ENCODE assay signal across 19 cellular contexts in genomic region chr1:15543589-15544568, GRCh38. TPM values are rescaled to one million over a fixed set of nuclear protein-coding genes. Genes with fewer than 3 reads are reported as not detected.
DNase-seq lines count a peak whose midpoint lies in the region; ATAC-seq and TF ChIP-seq lines count a peak whose summit lies in the region.
"Had no signal": no experiment of that assay in that cellular context is flagged by ENCODE, and none has a peak within 500 bp of the region (broad histone marks: within the 10 kb centered on the region; RNA-seq: fewer than 3 reads in every experiment).

No MANE protein-coding gene starts in this region.

- peaks cover 12% of the 10 kb centered on the region for H3K4me1 ChIP-seq in adipocyte (ENCODE audit: control insufficient read depth, insufficient read depth, low read length)
- H3K4me1 ChIP-seq: lower lobe of right lung had no signal

- CTCF ChIA-PET in activated CD4-positive, alpha-beta T cell treated with anti-CD3 and anti-CD28 coated beads for 36 hours (lab: Charles Lee), result interaction anchor here (1.4 kb wide), 1 partner anchor 9 kb away, joined by 3 read pairs; no protein-coding TSS in a partner anchor

- POLR2A ChIA-PET in activated CD4-positive, alpha-beta T cell treated with anti-CD3 and anti-CD28 coated beads for 36 hours (lab: Charles Lee), result no interaction called here

- no peaks in the 10 kb centered on the region for H3K27me3 Mint-ChIP-seq in activated CD4-positive, alpha-beta T cell treated with anti-CD3 and anti-CD28 coated beads for 36 hours
- no peaks in the 10 kb centered on the region for H3K27me3 Mint-ChIP-seq in activated CD4-positive, alpha-beta T cell treated with anti-CD3 and anti-CD28 coated beads, Interleukin-2, amount 10 ng/mL, durations not matched to agents 24 days and 14 days
- H3K27me3 Mint-ChIP-seq: dendritic cell treated with granulocyte-macrophage colony-stimulating factor and Interleukin-4, amounts not matched to agents 40 ng/mL and 50 ng/mL, for 4 days; naive thymus-derived CD8-positive, alpha-beta T cell; T-cell had no signal

- H3K36me3 Mint-ChIP-seq in activated CD4-positive, alpha-beta T cell treated with anti-CD3 and anti-CD28 coated beads for 36 hours (ENCODE audit: low read depth), result peaks cover 32% of the 10 kb centered on the region
- peaks cover 39% of the 10 kb centered on the region for H3K36me3 Mint-ChIP-seq in activated CD4-positive, alpha-beta T cell treated with anti-CD3 and anti-CD28 coated beads, Interleukin-2, amount 10 ng/mL, durations not matched to agents 24 days and 14 days (ENCODE audit: low read depth)

- no peaks in the 10 kb centered on the region for H3K9me3 Mint-ChIP-seq in activated CD4-positive, alpha-beta T cell treated with anti-CD3 and anti-CD28 coated beads for 36 hours (ENCODE audit: low read depth)
- H3K9me3 Mint-ChIP-seq in activated CD4-positive, alpha-beta T cell treated with anti-CD3 and anti-CD28 coated beads, Interleukin-2, amount 10 ng/mL, durations not matched to agents 24 days and 14 days, result no peaks in the 10 kb centered on the region
- H3K9me3 Mint-ChIP-seq: dendritic cell treated with granulocyte-macrophage colony-stimulating factor and Interleukin-4, amounts not matched to agents 40 ng/mL and 50 ng/mL, for 4 days; naive thymus-derived CD8-positive, alpha-beta T cell; T-cell had no signal

- H3K36me3 ChIP-seq in adipocyte (ENCODE audit: control insufficient read depth, insufficient read depth, low read length, severe bottlenecking), result peaks cover 90% of the 10 kb centered on the region

- DNase-seq in activated CD4-positive, alpha-beta T cell treated with anti-CD3 and anti-CD28 coated beads for 36 hours, result no peak
- no peak for DNase-seq in activated CD4-positive, alpha-beta T cell treated with anti-CD3 and anti-CD28 coated beads, Interleukin-2, amount 10 ng/mL, durations not matched to agents 24 days and 14 days
- peak; percentile 60 for DNase-seq in adipocyte (ENCODE audit: low read depth)
- DNase-seq in fibroblast of mammary gland (ENCODE audit: low read depth), result peak; percentile 33
- peak; percentile 3 for DNase-seq in stimulated activated CD8-positive, alpha-beta memory T cell treated with anti-CD3 and anti-CD28 coated beads, Interleukin-4, amount 100 ng/mL, for 48 hours
- DNase-seq in NOMO-1 treated with DMSO at 0.1 percent for 48 hours (lab: John Stamatoyannopoulos, UW; ENCODE audit: unreplicated experiment), result no peak
- no peak for DNase-seq in posterior vena cava (ENCODE audit: low spot score)
- DNase-seq: activated CD4-positive, alpha-beta T cell treated with anti-CD3 and anti-CD28 coated beads for 4 hours; GDM1; lower lobe of right lung; naive thymus-derived CD8-positive, alpha-beta T cell; NCI-H1930; NCI-H524 treated with DMSO at 0.1 percent for 48 hours; right cardiac atrium; stimulated activated CD4-positive, alpha-beta T cell treated with anti-CD3 and anti-CD28 coated beads, Interleukin-1b, Interleukin-23, amount 100 ng/mL, for 48 hours; T-cell had no signal

- ATAC-seq in activated CD4-positive, alpha-beta T cell treated with anti-CD3 and anti-CD28 coated beads for 36 hours, result no peak
- no peak for ATAC-seq in HG03280 (IDR thresholded peaks at IDR 0.05; ENCODE audit: unreplicated experiment)
- ATAC-seq: lower lobe of right lung; naive thymus-derived CD8-positive, alpha-beta T cell; right cardiac atrium; T-cell had no signal

- TF ChIP-seq CTCF in fibroblast of mammary gland (conservative IDR thresholded peaks at IDR 0.05; ENCODE audit: control insufficient read depth, insufficient read depth, low read depth, low read length), result no peak

- intact Hi-C loops in activated CD4-positive, alpha-beta T cell treated with anti-CD3 and anti-CD28 coated beads for 36 hours (cut with DNase I, micrococcal nuclease), result no loop called here
- intact Hi-C loops in activated CD4-positive, alpha-beta T cell treated with anti-CD3 and anti-CD28 coated beads, Interleukin-2, amount 10 ng/mL, durations not matched to agents 24 days and 14 days (cut with micrococcal nuclease), result no loop called here
- intact Hi-C loops in posterior vena cava (cut with DNase I), result no loop called here

- peak overlapping the region; percentile 32 for H3K9ac ChIP-seq in adipocyte (ENCODE audit: low read length)

- no peaks in the 10 kb centered on the region for H3K27me3 ChIP-seq in adipocyte (replicated peaks; ENCODE audit: control insufficient read depth, insufficient read depth, low read length)

- no peaks in the 10 kb centered on the region for H3K9me3 ChIP-seq in adipocyte (ENCODE audit: control insufficient read depth, low read length)
- H3K9me3 ChIP-seq: lower lobe of right lung, thoracic aorta had no signal

- no peaks in the 10 kb centered on the region for H3K4me1 Mint-ChIP-seq in activated CD4-positive, alpha-beta T cell treated with anti-CD3 and anti-CD28 coated beads for 36 hours
- no peaks in the 10 kb centered on the region for H3K4me1 Mint-ChIP-seq in activated CD4-positive, alpha-beta T cell treated with anti-CD3 and anti-CD28 coated beads, Interleukin-2, amount 10 ng/mL, durations not matched to agents 24 days and 14 days

- H3K27ac Mint-ChIP-seq in activated CD4-positive, alpha-beta T cell treated with anti-CD3 and anti-CD28 coated beads for 36 hours, result peak overlapping the region; percentile 12
- H3K27ac Mint-ChIP-seq in activated CD4-positive, alpha-beta T cell treated with anti-CD3 and anti-CD28 coated beads, Interleukin-2, amount 10 ng/mL, durations not matched to agents 24 days and 14 days, result no peak overlapping the region
- H3K27ac Mint-ChIP-seq: dendritic cell treated with granulocyte-macrophage colony-stimulating factor and Interleukin-4, amounts not matched to agents 40 ng/mL and 50 ng/mL, for 4 days had no signal

- H3K4me3 Mint-ChIP-seq in activated CD4-positive, alpha-beta T cell treated with anti-CD3 and anti-CD28 coated beads for 36 hours, result no peak overlapping the region
- no peak overlapping the region for H3K4me3 Mint-ChIP-seq in activated CD4-positive, alpha-beta T cell treated with anti-CD3 and anti-CD28 coated beads, Interleukin-2, amount 10 ng/mL, durations not matched to agents 24 days and 14 days
- H3K4me3 Mint-ChIP-seq: dendritic cell treated with granulocyte-macrophage colony-stimulating factor and Interleukin-4, amounts not matched to agents 40 ng/mL and 50 ng/mL, for 4 days; naive thymus-derived CD8-positive, alpha-beta T cell; T-cell had no signal

- H3K4me3 ChIP-seq in adipocyte (ENCODE audit: low read length) (no peak overlapping the region), fibroblast of mammary gland (ENCODE audit: control insufficient read depth, low read depth, low read length) (no peak overlapping the region)
- H3K4me3 ChIP-seq: lower lobe of right lung, thoracic aorta had no signal

RNA-seq across cellular contexts. Expression of gene DNAJC16, which starts 17.2 kb away (rescaled TPM):
- total RNA-seq in activated CD4-positive, alpha-beta T cell treated with anti-CD3 and anti-CD28 coated beads for 36 hours, result 10 to 100 TPM; 10.9 to 14.1 TPM
- 15.4 and 16.3 TPM in 2 replicates for total RNA-seq in activated CD4-positive, alpha-beta T cell treated with anti-CD3 and anti-CD28 coated beads, Interleukin-2, amount 10 ng/mL, durations not matched to agents 24 days and 14 days
- 10 to 100 TPM; 12.4 to 14.2 TPM for total RNA-seq in posterior vena cava

RNA-seq across cellular contexts. Expression of gene CASP9, which starts 19.9 kb away (rescaled TPM):
- total RNA-seq in activated CD4-positive, alpha-beta T cell treated with anti-CD3 and anti-CD28 coated beads for 36 hours, result 1 to 10 TPM; 7.6 to 9.6 TPM
- 15.7 and 17.3 TPM in 2 replicates for total RNA-seq in activated CD4-positive, alpha-beta T cell treated with anti-CD3 and anti-CD28 coated beads, Interleukin-2, amount 10 ng/mL, durations not matched to agents 24 days and 14 days
- 10 to 100 TPM in 1 of 2 donors, 1 to 10 TPM in 1; 9.7 to 10.8 TPM for total RNA-seq in posterior vena cava

RNA-seq across cellular contexts. Expression of gene AGMAT, which starts 41.0 kb away (rescaled TPM):
- total RNA-seq in activated CD4-positive, alpha-beta T cell treated with anti-CD3 and anti-CD28 coated beads for 36 hours, result 10 to 100 TPM; 18.1 to 24.0 TPM
- 31.0 and 31.5 TPM in 2 replicates for total RNA-seq in activated CD4-positive, alpha-beta T cell treated with anti-CD3 and anti-CD28 coated beads, Interleukin-2, amount 10 ng/mL, durations not matched to agents 24 days and 14 days
- total RNA-seq in posterior vena cava, result under 1 TPM in 1 of 2 donors, not detected in 1; 0.14 TPM
- total RNA-seq: lower lobe of right lung had no signal

Comparison
In these comparisons a context has a peak if more than half of its experiments do, and no peak if none do; other contexts are left out.
1. DNase-seq: peak in adipocyte (single experiment), fibroblast of mammary gland (single experiment) and stimulated activated CD8-positive, alpha-beta memory T cell treated with anti-CD3 and anti-CD28 coated beads, Interleukin-4, amount 100 ng/mL, for 48 hours (single experiment); none in activated CD4-positive, alpha-beta T cell treated with anti-CD3 and anti-CD28 coated beads for 36 hours (single experiment), activated CD4-positive, alpha-beta T cell treated with anti-CD3 and anti-CD28 coated beads, Interleukin-2, amount 10 ng/mL, durations not matched to agents 24 days and 14 days (single experiment), NOMO-1 treated with DMSO at 0.1 percent for 48 hours (single experiment) and posterior vena cava (single experiment).
2. RNA of gene AGMAT, which starts 41.0 kb away (total RNA-seq): 31.0 to 31.5 TPM in activated CD4-positive, alpha-beta T cell treated with anti-CD3 and anti-CD28 coated beads, Interleukin-2, amount 10 ng/mL, durations not matched to agents 24 days and 14 days and 18.1 to 24.0 TPM in activated CD4-positive, alpha-beta T cell treated with anti-CD3 and anti-CD28 coated beads for 36 hours; 0.14 TPM in posterior vena cava; every median in the first group is over 10 times any median in the second.